In genomic region chrX:53116101-53116500, GRCh38 we compare ENCODE assay signal across 11 cellular contexts. TPM values are rescaled to one million over a fixed set of nuclear protein-coding genes. Genes with fewer than 3 reads are reported as not detected.
A peak's percentile ranks its signal among the peaks of the same experiment; 100 is the strongest.
DNase-seq lines count a peak whose midpoint lies in the region; ATAC-seq and TF ChIP-seq lines count a peak whose summit lies in the region.
"Had no signal": no experiment of that assay in that cellular context is flagged by ENCODE, and none has a peak within 500 bp of the region (broad histone marks: within the 10 kb centered on the region; RNA-seq: fewer than 3 reads in every experiment).

No MANE protein-coding gene starts in this region.

- in situ Hi-C loops in astrocyte of the cerebellum (cut with HindIII; ENCODE audit: low sequenced_read_pairs), result no loop called here

- ATAC-seq in left cardiac atrium, result peak; percentile 78 to 88
- no peak for ATAC-seq in GM19452 (IDR thresholded peaks at IDR 0.05; ENCODE audit: unreplicated experiment)
- no peak for ATAC-seq in GM21786 (IDR thresholded peaks at IDR 0.05; ENCODE audit: unreplicated experiment)
- no peak for ATAC-seq in GM21576 (IDR thresholded peaks at IDR 0.05; ENCODE audit: unreplicated experiment)

- intact Hi-C loops in left cardiac atrium (cut with DNase I), result no loop called here

- peaks cover 6% of the 10 kb centered on the region for H3K36me3 Mint-ChIP-seq in HFFc6 (ENCODE audit: low read depth)

- peak overlapping the region; percentile 81; the same call in 1 of the 2 replicates for H3K4me3 Mint-ChIP-seq in HFFc6

- H3K9me3 Mint-ChIP-seq in HFFc6, result no peaks in the 10 kb centered on the region

- no peaks in the 10 kb centered on the region for H3K27me3 Mint-ChIP-seq in HFFc6 (ENCODE audit: insufficient read depth)

- H3K4me3 ChIP-seq in astrocyte of the cerebellum (ENCODE audit: low read depth, low read length) (peak overlapping the region; percentile 8), skeletal muscle cell (ENCODE audit: low read depth, low read length) (no peak overlapping the region)

- DNase-seq in HFFc6 (no peak), astrocyte of the cerebellum (ENCODE audit: low read depth) (peak; percentile 68), left cardiac atrium (no peak), skeletal muscle cell (ENCODE audit: low read depth) (peak; percentile 57), CD1c-positive myeloid dendritic cell (ENCODE audit: extremely low spot score) (no peak)
- DNase-seq: activated CD4-positive, CD25-positive, alpha-beta regulatory T cell; activated gamma-delta T cell; stimulated activated CD4-positive, alpha-beta T cell treated with anti-CD3 and anti-CD28 coated beads, Interleukin-4, amount 100 ng/mL, for 4 hours had no signal

- H3K27ac Mint-ChIP-seq in HFFc6, result peak overlapping the region; percentile 81

- TF ChIP-seq CTCF in HFFc6 (IDR thresholded peaks at IDR 0.05), result no peak
- no peak for TF ChIP-seq CTCF in astrocyte of the cerebellum (IDR thresholded peaks at IDR 0.05; ENCODE audit: low read depth, low read length, missing control alignments)

- peaks cover 16% of the 10 kb centered on the region for H3K4me1 Mint-ChIP-seq in HFFc6 (ENCODE audit: low read depth)

RNA-seq across cellular contexts. Expression of gene KANTR, which starts 22.2 kb away (rescaled TPM):
- total RNA-seq in HFFc6 (2021; fragmentation: NEBNext Ultra II Directional; extraction: Animal tissue kit (Norgen Biotek cat#: 25700)), result 1 to 10 TPM; 2.6 to 4.8 (median 3.2) TPM
- 1 to 10 TPM; 5.4 to 5.7 TPM for total RNA-seq in left cardiac atrium

RNA-seq across cellular contexts. Expression of gene TSPYL2, which starts 33.9 kb away (rescaled TPM):
- 10 to 100 TPM; 20.9 to 26.7 (median 22.3) TPM for total RNA-seq in HFFc6 (2021; fragmentation: NEBNext Ultra II Directional; extraction: Animal tissue kit (Norgen Biotek cat#: 25700))
- 10 to 100 TPM; 33.5 to 37.4 TPM for total RNA-seq in left cardiac atrium

Comparison
In these comparisons a context has a peak if more than half of its experiments do, and no peak if none do; other contexts are left out.
1. DNase-seq: peak in astrocyte of the cerebellum (single experiment) and skeletal muscle cell (single experiment); none in HFFc6 (single experiment), left cardiac atrium (single experiment) and CD1c-positive myeloid dendritic cell (single experiment).
2. ATAC-seq: peak in left cardiac atrium (2 of 2); none in GM19452 (single experiment), GM21786 (single experiment) and GM21576 (single experiment).